In genomic region chr5:88729476-88730182, GRCh38 we compare ENCODE assay signal across 1 cellular context.
TF ChIP-seq lines count a peak whose summit lies in the region.

No MANE protein-coding gene starts in this region.

TF ChIP-seq in GM23338, 12 proteins besides CTCF, POLR2A, EP300 and RAD21 (continued from another document):
- TF ChIP-seq ZNF462 (CRISPR knock-in tag; IDR thresholded peaks at IDR 0.05) = no peak
- no peak for TF ChIP-seq ZNF331 (CRISPR knock-in tag; IDR thresholded peaks at IDR 0.05; ENCODE audit: low read depth)
- TF ChIP-seq EZH2phosphoT487 (IDR thresholded peaks at IDR 0.05; ENCODE audit: unreplicated experiment) = no peak
